16 cellular contexts compared by ENCODE assay signal in the genomic region with DNA sequence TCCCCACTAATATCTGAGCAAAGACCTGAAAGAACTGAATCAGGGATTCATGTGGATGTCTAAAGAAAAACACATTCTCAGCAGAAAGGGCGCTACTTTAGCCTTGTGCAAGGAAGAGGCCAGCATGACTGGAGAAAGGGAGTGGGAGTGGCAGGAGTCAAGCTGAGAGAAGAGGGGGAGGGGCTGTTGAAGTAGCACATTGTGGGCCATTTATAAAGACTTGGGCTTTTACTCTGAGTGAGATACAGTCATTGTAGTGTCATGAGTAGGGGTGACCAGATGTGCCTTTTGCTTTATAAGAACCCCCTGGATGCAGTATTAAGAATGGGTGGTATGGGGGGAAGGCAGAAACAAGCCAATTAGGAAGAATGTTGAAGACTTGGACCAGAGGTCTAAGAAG.
"Had no signal": no experiment of that assay in that cellular context is flagged by ENCODE, and none has a peak within 500 bp of the region (broad histone marks: within the 10 kb centered on the region; RNA-seq: fewer than 3 reads in every experiment).

No MANE protein-coding gene starts in this region.

- H3K9me3 ChIP-seq: breast epithelium, ovary, sigmoid colon, testis had no signal

- H3K36me3 Mint-ChIP-seq: natural killer cell treated with Interleukin-12 subunit alpha and Interleukin-12 subunit beta and Interleukin-15 and Interleukin-18, amount 100 ng/mL, for 72 hours had no signal

- H3K27ac Mint-ChIP-seq: natural killer cell treated with Interleukin-12 subunit alpha and Interleukin-12 subunit beta and Interleukin-15 and Interleukin-18, amount 100 ng/mL, for 72 hours had no signal

- ATAC-seq: esophagus mucosa; natural killer cell treated with Interleukin-12 subunit alpha and Interleukin-12 subunit beta and Interleukin-15 and Interleukin-18, amount 100 ng/mL, for 72 hours had no signal

- H3K4me3 Mint-ChIP-seq: natural killer cell treated with Interleukin-12 subunit alpha and Interleukin-12 subunit beta and Interleukin-15 and Interleukin-18, amount 100 ng/mL, for 72 hours had no signal

- H3K27ac ChIP-seq: breast epithelium, dorsolateral prefrontal cortex, ovary, sigmoid colon, stomach, testis had no signal

- DNase-seq: activated CD4-positive, alpha-beta T cell treated with anti-CD3 and anti-CD28 coated beads for 1 hour; activated CD4-positive, alpha-beta T cell treated with anti-CD3 and anti-CD28 coated beads, Interleukin-2, amount 50 U/mL, for 4 hours; activated naive CD4-positive, alpha-beta T cell treated with Interleukin-2 at 50 U/mL for 16 hours; activated T-cell treated with anti-CD3 and anti-CD28 coated beads for 4 hours; aorta; dorsolateral prefrontal cortex; mesenchymal stem cell; ovary; sigmoid colon; stimulated activated CD4-positive, alpha-beta T cell treated with anti-CD3 and anti-CD28 coated beads, Interleukin-1b, Interleukin-23, amount 100 ng/mL, for 48 hours; stomach; SW 1271; testis had no signal

- H3K4me3 ChIP-seq: breast epithelium, dorsolateral prefrontal cortex, ovary, sigmoid colon, stomach, testis had no signal

- H3K36me3 ChIP-seq: breast epithelium, ovary, sigmoid colon, stomach had no signal

- H3K4me1 ChIP-seq: testis had no signal

- H3K27me3 ChIP-seq: breast epithelium, dorsolateral prefrontal cortex, ovary, sigmoid colon, stomach, testis had no signal
